ENCODE assay signal across 1 cellular context in the genomic region with DNA sequence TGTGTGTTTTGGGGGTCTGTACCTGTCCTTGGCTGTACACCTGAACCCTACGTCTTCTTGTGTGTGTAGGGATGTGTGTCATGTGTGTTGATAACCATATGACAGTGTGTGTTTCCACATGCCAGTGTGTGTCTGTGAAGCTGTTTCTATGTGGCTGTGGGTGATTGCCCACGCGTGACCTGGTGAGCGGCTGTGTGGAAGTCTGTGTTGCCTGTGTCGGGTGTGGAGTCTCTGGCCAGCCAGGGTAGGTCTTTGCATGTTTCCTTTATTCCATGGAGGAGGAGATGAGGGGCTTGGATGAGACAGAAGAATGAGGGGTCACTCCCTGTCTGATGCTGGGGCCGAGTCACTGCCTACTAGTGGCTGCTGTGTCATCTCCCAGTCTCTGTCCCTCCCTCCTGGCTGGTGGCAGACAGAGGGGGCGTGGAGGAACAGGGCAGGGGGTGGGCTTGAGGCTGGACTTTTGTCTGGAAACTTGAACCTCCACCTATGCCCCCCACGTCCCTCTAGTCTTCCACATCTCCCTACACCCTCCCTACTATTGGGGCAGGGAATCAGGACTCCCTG.
A peak's percentile ranks its signal among the peaks of the same experiment; 100 is the strongest.
TF ChIP-seq lines count a peak whose summit lies in the region.

No MANE protein-coding gene starts in this region.

TF ChIP-seq in HepG2, 621 proteins besides CTCF, POLR2A, EP300 and RAD21:
- TF ChIP-seq SRY (CRISPR knock-in tag; IDR thresholded peaks at IDR 0.05), result no peak
- 0 out of 2 replicates have a peak, but pooled peaks have one; percentile 17 for TF ChIP-seq SAP130 (CRISPR knock-in tag; IDR thresholded peaks at IDR 0.05; ENCODE audit: low read depth)
- TF ChIP-seq STAG1 (CRISPR knock-in tag; IDR thresholded peaks at IDR 0.05), result 0 out of 2 replicates have a peak, but pooled peaks have one; percentile 36
TF ChIP-seq in HepG2: peak in this region for 2.
